In genomic region chr2:207503234-207503633, GRCh38 we compare ENCODE assay signal across 8 cellular contexts. TPM values are rescaled to one million over a fixed set of nuclear protein-coding genes. Genes with fewer than 3 reads are reported as not detected.
DNase-seq lines count a peak whose midpoint lies in the region; ATAC-seq and TF ChIP-seq lines count a peak whose summit lies in the region.

No MANE protein-coding gene starts in this region.

- CTCF ChIA-PET in activated CD4-positive, alpha-beta T cell treated with anti-CD3 and anti-CD28 coated beads for 36 hours (lab: Charles Lee) = interaction anchor here (0.7 to 0.9 kb wide), 2 partner anchors 27 to 771 kb away, joined by 3 read pairs; no protein-coding TSS in a partner anchor
- CTCF ChIA-PET in activated CD4-positive, alpha-beta T cell treated with anti-CD3 and anti-CD28 coated beads, Interleukin-2, amount 10 ng/mL, durations not matched to agents 7 days and 5 days (lab: Charles Lee) = interaction anchor here (0.9 to 2.2 kb wide), 7 partner anchors 11 to 361 kb away, joined by 3 to 6 read pairs (median 3); no protein-coding TSS in a partner anchor
- CTCF ChIA-PET in WTC11 (lab: Charles Lee) = no interaction called here

- no peak for TF ChIP-seq EP300 in esophagus muscularis mucosa (IDR thresholded peaks at IDR 0.05)

- intact Hi-C loops in activated CD4-positive, alpha-beta T cell treated with anti-CD3 and anti-CD28 coated beads for 36 hours (cut with DNase I, micrococcal nuclease) = loop anchor here in 1 of 2 experiments (10.0 kb wide), 1 partner anchor 532 kb away; no protein-coding TSS in a partner anchor
- intact Hi-C loops in esophagus muscularis mucosa (cut with DNase I) = no loop called here
- intact Hi-C loops in ascending aorta (cut with DNase I) = no loop called here

- H3K27me3 ChIP-seq in esophagus muscularis mucosa (no peaks in the 10 kb centered on the region), ascending aorta (no peaks in the 10 kb centered on the region)

- no peaks in the 10 kb centered on the region for H3K27me3 Mint-ChIP-seq in activated CD4-positive, alpha-beta T cell treated with anti-CD3 and anti-CD28 coated beads for 36 hours
- no peaks in the 10 kb centered on the region for H3K27me3 Mint-ChIP-seq in activated CD4-positive, alpha-beta T cell treated with anti-CD3 and anti-CD28 coated beads, Interleukin-2, amount 10 ng/mL, durations not matched to agents 7 days and 5 days
- peaks cover 3% of the 10 kb centered on the region; the same call in 1 of the 2 replicates for H3K27me3 Mint-ChIP-seq in WTC11 (ENCODE audit: low read depth)

- peak; percentile 28 for DNase-seq in activated CD4-positive, alpha-beta T cell treated with anti-CD3 and anti-CD28 coated beads for 36 hours
- no peak for DNase-seq in activated CD4-positive, alpha-beta T cell treated with anti-CD3 and anti-CD28 coated beads, Interleukin-2, amount 10 ng/mL, durations not matched to agents 7 days and 5 days
- DNase-seq in esophagus muscularis mucosa (ENCODE audit: extremely low spot score) = peak; percentile 87
- DNase-seq in superior temporal gyrus (ENCODE audit: extremely low spot score) = peak; percentile 13
- no peak for DNase-seq in ascending aorta (ENCODE audit: low spot score in 2 of 2)
- no peak for DNase-seq in NCI-H524 (lab: John Stamatoyannopoulos, UW)
- no peak for DNase-seq in WTC11 (ENCODE audit: low spot score)

- whole genome bisulfite sequencing in esophagus muscularis mucosa = 66% methylated on average over 5 of the region's 5 CpGs

- POLR2A ChIA-PET in activated CD4-positive, alpha-beta T cell treated with anti-CD3 and anti-CD28 coated beads for 36 hours (lab: Charles Lee) = interaction anchor here (3.5 kb wide), 1 partner anchor 27 kb away, joined by 16 read pairs; the partner anchor contains the start of gene CREB1
- POLR2A ChIA-PET in activated CD4-positive, alpha-beta T cell treated with anti-CD3 and anti-CD28 coated beads, Interleukin-2, amount 10 ng/mL, durations not matched to agents 7 days and 5 days (lab: Charles Lee) = no interaction called here
- POLR2A ChIA-PET in WTC11 (lab: Charles Lee) = no interaction called here

- TF ChIP-seq CTCF in esophagus muscularis mucosa (IDR thresholded peaks at IDR 0.05) (no peak), ascending aorta (IDR thresholded peaks at IDR 0.05) (no peak), WTC11 (IDR thresholded peaks at IDR 0.05) (no peak)

- H3K36me3 Mint-ChIP-seq in activated CD4-positive, alpha-beta T cell treated with anti-CD3 and anti-CD28 coated beads for 36 hours (ENCODE audit: low read depth) = no peaks in the 10 kb centered on the region
- peaks cover 3% of the 10 kb centered on the region for H3K36me3 Mint-ChIP-seq in activated CD4-positive, alpha-beta T cell treated with anti-CD3 and anti-CD28 coated beads, Interleukin-2, amount 10 ng/mL, durations not matched to agents 7 days and 5 days (ENCODE audit: low read depth)
- no peaks in the 10 kb centered on the region for H3K36me3 Mint-ChIP-seq in WTC11

- H3K9me3 ChIP-seq in esophagus muscularis mucosa = no peaks in the 10 kb centered on the region
- no peaks in the 10 kb centered on the region for H3K9me3 ChIP-seq in ascending aorta

- no peaks in the 10 kb centered on the region for H3K9me3 Mint-ChIP-seq in activated CD4-positive, alpha-beta T cell treated with anti-CD3 and anti-CD28 coated beads for 36 hours (ENCODE audit: low read depth)
- no peaks in the 10 kb centered on the region for H3K9me3 Mint-ChIP-seq in activated CD4-positive, alpha-beta T cell treated with anti-CD3 and anti-CD28 coated beads, Interleukin-2, amount 10 ng/mL, durations not matched to agents 7 days and 5 days
- peaks cover 1% of the 10 kb centered on the region for H3K9me3 Mint-ChIP-seq in WTC11

- no peak overlapping the region for H3K4me3 ChIP-seq in esophagus muscularis mucosa
- no peak overlapping the region for H3K4me3 ChIP-seq in ascending aorta

- H3K4me1 ChIP-seq in esophagus muscularis mucosa = peaks cover 40 to 48% (median 44%) of the 10 kb centered on the region in 4 donors
- H3K4me1 ChIP-seq in ascending aorta = peaks cover 0 to 25% of the 10 kb centered on the region in 2 donors

- H3K27ac Mint-ChIP-seq in activated CD4-positive, alpha-beta T cell treated with anti-CD3 and anti-CD28 coated beads for 36 hours = no peak overlapping the region
- H3K27ac Mint-ChIP-seq in activated CD4-positive, alpha-beta T cell treated with anti-CD3 and anti-CD28 coated beads, Interleukin-2, amount 10 ng/mL, durations not matched to agents 7 days and 5 days = no peak overlapping the region
- no peak overlapping the region for H3K27ac Mint-ChIP-seq in WTC11

- no peak overlapping the region for H3K4me3 Mint-ChIP-seq in activated CD4-positive, alpha-beta T cell treated with anti-CD3 and anti-CD28 coated beads for 36 hours
- no peak overlapping the region for H3K4me3 Mint-ChIP-seq in activated CD4-positive, alpha-beta T cell treated with anti-CD3 and anti-CD28 coated beads, Interleukin-2, amount 10 ng/mL, durations not matched to agents 7 days and 5 days
- H3K4me3 Mint-ChIP-seq in WTC11 = no peak overlapping the region

- H3K4me1 Mint-ChIP-seq in activated CD4-positive, alpha-beta T cell treated with anti-CD3 and anti-CD28 coated beads for 36 hours = peaks cover 57% of the 10 kb centered on the region
- peaks cover 73% of the 10 kb centered on the region for H3K4me1 Mint-ChIP-seq in activated CD4-positive, alpha-beta T cell treated with anti-CD3 and anti-CD28 coated beads, Interleukin-2, amount 10 ng/mL, durations not matched to agents 7 days and 5 days
- H3K4me1 Mint-ChIP-seq in WTC11 = peaks cover 60% of the 10 kb centered on the region

- H3K36me3 ChIP-seq in esophagus muscularis mucosa (no peaks in the 10 kb centered on the region), ascending aorta (no peaks in the 10 kb centered on the region)

- H3K27ac ChIP-seq in esophagus muscularis mucosa (replicated peaks in 1 of 4) = no peak overlapping the region
- peak overlapping the region in 1 of 2 donors; percentile 7 for H3K27ac ChIP-seq in ascending aorta

- no peak for TF ChIP-seq POLR2A in esophagus muscularis mucosa (IDR thresholded peaks at IDR 0.05; ENCODE audit: low read depth)

- ATAC-seq in activated CD4-positive, alpha-beta T cell treated with anti-CD3 and anti-CD28 coated beads for 36 hours = no peak
- ATAC-seq in HG03139 (IDR thresholded peaks at IDR 0.05; ENCODE audit: unreplicated experiment) (peak; percentile 62), WTC11 (no peak)

TF ChIP-seq in WTC11, 78 proteins besides CTCF, POLR2A, EP300 and RAD21:
- no peak for TF ChIP-seq ERG (CRISPR knock-in tag; IDR thresholded peaks at IDR 0.05)
- no peak for TF ChIP-seq MLX (CRISPR knock-in tag; IDR thresholded peaks at IDR 0.05)
- no peak for TF ChIP-seq NR3C1 (CRISPR knock-in tag; conservative IDR thresholded peaks at IDR 0.05; ENCODE audit: low read depth)

RNA-seq across cellular contexts. Expression of gene CREB1, which starts 26.5 kb away (rescaled TPM):
- 100 to 1,000 TPM in 1 of 2 experiments, 10 to 100 TPM in 1; 85.4 to 136 TPM for total RNA-seq in activated CD4-positive, alpha-beta T cell treated with anti-CD3 and anti-CD28 coated beads for 36 hours
- 100 to 1,000 TPM in 1 of 2 experiments, 10 to 100 TPM in 1; 92.5 to 118 TPM for total RNA-seq in activated CD4-positive, alpha-beta T cell treated with anti-CD3 and anti-CD28 coated beads, Interleukin-2, amount 10 ng/mL, durations not matched to agents 7 days and 5 days
- total RNA-seq in esophagus muscularis mucosa = 10 to 100 TPM; 31.1 to 51.5 (median 43.3) TPM
- 12.8 TPM for total RNA-seq in ascending aorta
- 80.7 to 97.7 TPM (median 85.0 TPM) in 3 replicates for total RNA-seq in WTC11 (2021)

Comparison
In these comparisons a context has a peak if more than half of its experiments do, and no peak if none do; other contexts are left out.
1. DNase-seq: peak in activated CD4-positive, alpha-beta T cell treated with anti-CD3 and anti-CD28 coated beads for 36 hours (single experiment), esophagus muscularis mucosa (single experiment) and superior temporal gyrus (single experiment); none in activated CD4-positive, alpha-beta T cell treated with anti-CD3 and anti-CD28 coated beads, Interleukin-2, amount 10 ng/mL, durations not matched to agents 7 days and 5 days (single experiment), ascending aorta (0 of 2), NCI-H524 (0 of 2) and WTC11 (single experiment).